14 cellular contexts compared by ENCODE assay signal in the genomic region with DNA sequence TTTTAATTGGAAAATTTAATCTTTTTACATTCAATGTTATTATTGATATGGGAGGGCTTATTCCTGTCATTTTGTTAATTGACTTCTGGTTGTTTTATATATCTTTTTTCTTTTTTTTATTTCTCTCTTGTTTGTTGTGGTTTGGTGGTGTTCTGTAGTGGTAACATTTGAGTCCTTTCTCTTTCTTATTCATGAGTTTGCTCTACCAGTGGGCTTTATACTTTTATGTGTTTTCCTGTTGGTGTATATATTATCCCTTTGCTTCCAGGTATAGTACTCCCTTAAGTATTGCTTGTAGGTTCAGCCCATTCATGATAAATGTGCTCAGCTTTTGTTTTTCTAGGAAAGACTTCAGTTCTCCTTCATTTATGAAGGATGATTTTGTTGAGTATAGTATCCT. TPM values are rescaled to one million over a fixed set of nuclear protein-coding genes. Genes with fewer than 3 reads are reported as not detected.
DNase-seq lines count a peak whose midpoint lies in the region; ATAC-seq and TF ChIP-seq lines count a peak whose summit lies in the region.
"Had no signal": no experiment of that assay in that cellular context is flagged by ENCODE, and none has a peak within 500 bp of the region (broad histone marks: within the 10 kb centered on the region; RNA-seq: fewer than 3 reads in every experiment).

No MANE protein-coding gene starts in this region.

- no peak for DNase-seq in activated CD4-positive, alpha-beta T cell treated with anti-CD3 and anti-CD28 coated beads, Interleukin-2, amount 10 ng/mL, durations not matched to agents 7 days and 5 days
- no peak for DNase-seq in activated CD4-positive, alpha-beta T cell treated with anti-CD3 and anti-CD28 coated beads, Interleukin-2, amount 50 U/mL, for 4 hours
- DNase-seq in activated CD8-positive, alpha-beta T cell treated with anti-CD3 and anti-CD28 coated beads for 36 hours, result no peak
- DNase-seq in central memory CD8-positive, alpha-beta T cell (ENCODE audit: low spot score in 2 of 2), result no peak
- DNase-seq in stimulated activated effector memory CD8-positive, alpha-beta T cell treated with anti-CD3 and anti-CD28 coated beads, Interleukin-12 subunit alpha, Interleukin-12 subunit beta, amount 100 ng/mL, for 72 hours (ENCODE audit: low spot score in 2 of 2), result no peak
- no peak for DNase-seq in uterus
- DNase-seq: DMS53 had no signal

- peaks cover 76% of the 10 kb centered on the region for H3K36me3 Mint-ChIP-seq in activated CD4-positive, alpha-beta T cell treated with anti-CD3 and anti-CD28 coated beads, Interleukin-2, amount 10 ng/mL, durations not matched to agents 7 days and 5 days (ENCODE audit: low read depth)
- peaks cover 59% of the 10 kb centered on the region for H3K36me3 Mint-ChIP-seq in activated CD8-positive, alpha-beta T cell treated with anti-CD3 and anti-CD28 coated beads for 36 hours (ENCODE audit: low read depth)
- peaks cover 6% of the 10 kb centered on the region for H3K36me3 Mint-ChIP-seq in central memory CD8-positive, alpha-beta T cell (ENCODE audit: insufficient read depth)
- peaks cover 11% of the 10 kb centered on the region for H3K36me3 Mint-ChIP-seq in stimulated activated effector memory CD8-positive, alpha-beta T cell treated with anti-CD3 and anti-CD28 coated beads, Interleukin-12 subunit alpha, Interleukin-12 subunit beta, amount 100 ng/mL, for 72 hours

- ATAC-seq in activated CD8-positive, alpha-beta T cell treated with anti-CD3 and anti-CD28 coated beads for 36 hours, result no peak
- no peak for ATAC-seq in central memory CD8-positive, alpha-beta T cell (replicated peaks; ENCODE audit: extremely low read depth, poor library complexity, severe bottlenecking)
- ATAC-seq in stimulated activated effector memory CD8-positive, alpha-beta T cell treated with anti-CD3 and anti-CD28 coated beads, Interleukin-12 subunit alpha, Interleukin-12 subunit beta, amount 100 ng/mL, for 72 hours, result no peak
- ATAC-seq in HG03039 (IDR thresholded peaks at IDR 0.05; ENCODE audit: unreplicated experiment) (no peak), HG03108 (IDR thresholded peaks at IDR 0.05; ENCODE audit: unreplicated experiment) (no peak)
- ATAC-seq: GM12878, HCT116 had no signal

- peak overlapping the region; percentile 78 for H3K27ac Mint-ChIP-seq in activated CD4-positive, alpha-beta T cell treated with anti-CD3 and anti-CD28 coated beads, Interleukin-2, amount 10 ng/mL, durations not matched to agents 7 days and 5 days
- peak overlapping the region; percentile 53 for H3K27ac Mint-ChIP-seq in activated CD8-positive, alpha-beta T cell treated with anti-CD3 and anti-CD28 coated beads for 36 hours
- H3K27ac Mint-ChIP-seq in central memory CD8-positive, alpha-beta T cell (ENCODE audit: low read depth), result peak overlapping the region; percentile 16
- peak overlapping the region; percentile 7 for H3K27ac Mint-ChIP-seq in stimulated activated effector memory CD8-positive, alpha-beta T cell treated with anti-CD3 and anti-CD28 coated beads, Interleukin-12 subunit alpha, Interleukin-12 subunit beta, amount 100 ng/mL, for 72 hours

- no peaks in the 10 kb centered on the region for H3K4me1 ChIP-seq in uterus
- H3K4me1 ChIP-seq: BLaER1 had no signal

- no peaks in the 10 kb centered on the region for H3K36me3 ChIP-seq in uterus

- no peak for TF ChIP-seq CTCF in activated CD8-positive, alpha-beta T cell treated with anti-CD3 and anti-CD28 coated beads for 36 hours (IDR thresholded peaks at IDR 0.05)
- no peak for TF ChIP-seq CTCF in uterus (IDR thresholded peaks at IDR 0.05)

- no peak overlapping the region for H3K27ac ChIP-seq in uterus
- H3K27ac ChIP-seq: 22Rv1, BLaER1 had no signal

- H3K4me1 Mint-ChIP-seq in activated CD4-positive, alpha-beta T cell treated with anti-CD3 and anti-CD28 coated beads, Interleukin-2, amount 10 ng/mL, durations not matched to agents 7 days and 5 days, result peaks cover 20% of the 10 kb centered on the region
- peaks cover 14% of the 10 kb centered on the region for H3K4me1 Mint-ChIP-seq in activated CD8-positive, alpha-beta T cell treated with anti-CD3 and anti-CD28 coated beads for 36 hours (ENCODE audit: low read depth)
- H3K4me1 Mint-ChIP-seq in central memory CD8-positive, alpha-beta T cell, result peaks cover 41% of the 10 kb centered on the region
- H3K4me1 Mint-ChIP-seq in stimulated activated effector memory CD8-positive, alpha-beta T cell treated with anti-CD3 and anti-CD28 coated beads, Interleukin-12 subunit alpha, Interleukin-12 subunit beta, amount 100 ng/mL, for 72 hours, result peaks cover 43% of the 10 kb centered on the region

- peaks cover 0 to 18% of the 10 kb centered on the region in 2 donors for H3K9me3 ChIP-seq in uterus

- POLR2A ChIA-PET in activated CD4-positive, alpha-beta T cell treated with anti-CD3 and anti-CD28 coated beads, Interleukin-2, amount 10 ng/mL, durations not matched to agents 7 days and 5 days (lab: Charles Lee), result no interaction called here
- POLR2A ChIA-PET in activated CD8-positive, alpha-beta T cell treated with anti-CD3 and anti-CD28 coated beads for 36 hours (lab: Charles Lee), result no interaction called here

- no peak for TF ChIP-seq POLR2A in uterus (IDR thresholded peaks at IDR 0.05)

- CTCF ChIA-PET in activated CD4-positive, alpha-beta T cell treated with anti-CD3 and anti-CD28 coated beads, Interleukin-2, amount 10 ng/mL, durations not matched to agents 7 days and 5 days (lab: Charles Lee), result no interaction called here
- CTCF ChIA-PET in activated CD8-positive, alpha-beta T cell treated with anti-CD3 and anti-CD28 coated beads for 36 hours (lab: Charles Lee), result interaction anchor here (0.9 to 1.7 kb wide), 2 partner anchors 47 to 194 kb away, joined by 3 to 5 read pairs; no protein-coding TSS in a partner anchor

- H3K27me3 ChIP-seq in uterus, result no peaks in the 10 kb centered on the region
- H3K27me3 ChIP-seq: BLaER1 had no signal

- H3K9me3 Mint-ChIP-seq in activated CD4-positive, alpha-beta T cell treated with anti-CD3 and anti-CD28 coated beads, Interleukin-2, amount 10 ng/mL, durations not matched to agents 7 days and 5 days, result peaks cover 27% of the 10 kb centered on the region
- H3K9me3 Mint-ChIP-seq in activated CD8-positive, alpha-beta T cell treated with anti-CD3 and anti-CD28 coated beads for 36 hours, result peaks cover 22% of the 10 kb centered on the region
- H3K9me3 Mint-ChIP-seq in central memory CD8-positive, alpha-beta T cell, result no peaks in the 10 kb centered on the region
- H3K9me3 Mint-ChIP-seq in stimulated activated effector memory CD8-positive, alpha-beta T cell treated with anti-CD3 and anti-CD28 coated beads, Interleukin-12 subunit alpha, Interleukin-12 subunit beta, amount 100 ng/mL, for 72 hours, result peaks cover 17% of the 10 kb centered on the region

- no peak overlapping the region for H3K4me3 Mint-ChIP-seq in activated CD4-positive, alpha-beta T cell treated with anti-CD3 and anti-CD28 coated beads, Interleukin-2, amount 10 ng/mL, durations not matched to agents 7 days and 5 days
- no peak overlapping the region for H3K4me3 Mint-ChIP-seq in activated CD8-positive, alpha-beta T cell treated with anti-CD3 and anti-CD28 coated beads for 36 hours
- no peak overlapping the region for H3K4me3 Mint-ChIP-seq in central memory CD8-positive, alpha-beta T cell
- H3K4me3 Mint-ChIP-seq in stimulated activated effector memory CD8-positive, alpha-beta T cell treated with anti-CD3 and anti-CD28 coated beads, Interleukin-12 subunit alpha, Interleukin-12 subunit beta, amount 100 ng/mL, for 72 hours, result no peak overlapping the region

- H3K27me3 Mint-ChIP-seq in activated CD4-positive, alpha-beta T cell treated with anti-CD3 and anti-CD28 coated beads, Interleukin-2, amount 10 ng/mL, durations not matched to agents 7 days and 5 days, result no peaks in the 10 kb centered on the region
- H3K27me3 Mint-ChIP-seq in activated CD8-positive, alpha-beta T cell treated with anti-CD3 and anti-CD28 coated beads for 36 hours, result no peaks in the 10 kb centered on the region
- H3K27me3 Mint-ChIP-seq in central memory CD8-positive, alpha-beta T cell, result no peaks in the 10 kb centered on the region
- H3K27me3 Mint-ChIP-seq: IgD-negative memory B cell had no signal

- no peak overlapping the region for H3K4me3 ChIP-seq in uterus
- H3K4me3 ChIP-seq: BLaER1, GM12878 had no signal

- intact Hi-C loops in activated CD8-positive, alpha-beta T cell treated with anti-CD3 and anti-CD28 coated beads for 36 hours (cut with micrococcal nuclease), result no loop called here
- intact Hi-C loops in uterus (cut with DNase I; ENCODE audit: low total_unique reads), result no loop called here

RNA-seq across cellular contexts. Expression of gene GALK2, which starts 57.6 kb away (rescaled TPM):
- 10 to 100 TPM; 20.2 to 23.4 TPM for total RNA-seq in activated CD4-positive, alpha-beta T cell treated with anti-CD3 and anti-CD28 coated beads, Interleukin-2, amount 10 ng/mL, durations not matched to agents 7 days and 5 days
- 10 to 100 TPM; 26.8 to 27.5 TPM for total RNA-seq in activated CD8-positive, alpha-beta T cell treated with anti-CD3 and anti-CD28 coated beads for 36 hours
- total RNA-seq in uterus, result 100 to 1,000 TPM in 1 of 4 donors, 10 to 100 TPM in 3; 65.1 to 178 (median 79.4) TPM

Comparison
In these comparisons a context has a peak if more than half of its experiments do, and no peak if none do; other contexts are left out.
1. H3K27ac Mint-ChIP-seq: peak in every context shown above with its lines; median percentile 78 in activated CD4-positive, alpha-beta T cell treated with anti-CD3 and anti-CD28 coated beads, Interleukin-2, amount 10 ng/mL, durations not matched to agents 7 days and 5 days; 53 in activated CD8-positive, alpha-beta T cell treated with anti-CD3 and anti-CD28 coated beads for 36 hours; 16 in central memory CD8-positive, alpha-beta T cell; 7 in stimulated activated effector memory CD8-positive, alpha-beta T cell treated with anti-CD3 and anti-CD28 coated beads, Interleukin-12 subunit alpha, Interleukin-12 subunit beta, amount 100 ng/mL, for 72 hours.